ENCODE assay signal across 25 cellular contexts in genomic region chr9:69452110-69452780, GRCh38.
DNase-seq lines count a peak whose midpoint lies in the region; ATAC-seq and TF ChIP-seq lines count a peak whose summit lies in the region.
"Had no signal": no experiment of that assay in that cellular context is flagged by ENCODE, and none has a peak within 500 bp of the region (broad histone marks: within the 10 kb centered on the region; RNA-seq: fewer than 3 reads in every experiment).

No MANE protein-coding gene starts in this region.

- WGBS in endodermal cell (ENCODE audit: insufficient coverage in 1 of 2, insufficient read length in 1 of 2), 2 experiments, result 71 to 87% methylated on average over 12 to 13 of the region's 13 CpGs
- WGBS in neuronal stem cell (ENCODE audit: extremely low coverage in 2 of 2, insufficient read length in 2 of 2, insufficient replicate concordance in 1 of 2), 2 donors, result no CpG with 5 or more reads among the region's 13 CpGs
- WGBS in H9 (ENCODE audit: extremely low coverage, insufficient read length, low lambda C conversion rate), result no CpG with 5 or more reads among the region's 13 CpGs

- no peak overlapping the region for H3K4me3 ChIP-seq in endodermal cell (ENCODE audit: low read length)
- no peak overlapping the region for H3K4me3 ChIP-seq in neuronal stem cell (ENCODE audit: low read length in 2 of 2)
- no peak overlapping the region for H3K4me3 ChIP-seq in effector memory CD4-positive, alpha-beta T cell (ENCODE audit: insufficient read depth, low read depth, low read length, poor library complexity, severe bottlenecking)
- H3K4me3 ChIP-seq: heart right ventricle, lower lobe of right lung, right atrium auricular region, tibial nerve had no signal

- H4K91ac ChIP-seq in neuronal stem cell (ENCODE audit: low read depth, low read length, poor library complexity), result no peak overlapping the region
- H4K91ac ChIP-seq in H9 (ENCODE audit: insufficient read length, low read depth, low read length), result no peak overlapping the region

- H2BK5ac ChIP-seq in neuronal stem cell (ENCODE audit: low read length), result no peak overlapping the region
- H2BK5ac ChIP-seq in H9 (ENCODE audit: insufficient read length, low read length), result no peak overlapping the region

- TF ChIP-seq CTCF in endodermal cell (conservative IDR thresholded peaks at IDR 0.05) (no peak), H9 (conservative IDR thresholded peaks at IDR 0.05) (no peak)

- no peak overlapping the region for H4K5ac ChIP-seq in H9 (ENCODE audit: insufficient read length, low read depth, low read length)

- H3K27ac Mint-ChIP-seq in endodermal cell, result no peak overlapping the region
- no peak overlapping the region for H3K27ac Mint-ChIP-seq in H9
- H3K27ac Mint-ChIP-seq: activated CD8-positive, alpha-beta T cell treated with anti-CD3 and anti-CD28 coated beads for 36 hours; CD8-positive, alpha-beta memory T cell; stimulated activated naive CD8-positive, alpha-beta T cell treated with anti-CD3 and anti-CD28 coated beads, Interleukin-15, amount 100 ng/mL, for 72 hours had no signal

- H3K79me1 ChIP-seq in neuronal stem cell (ENCODE audit: low read depth, low read length) (no peaks in the 10 kb centered on the region), H9 (ENCODE audit: insufficient read depth, low read depth, low read length, poor library complexity, severe bottlenecking) (no peaks in the 10 kb centered on the region)

- H4K8ac ChIP-seq in neuronal stem cell (ENCODE audit: low read depth, low read length) (no peak overlapping the region), H9 (replicated peaks; ENCODE audit: insufficient read length, low read depth, low read length) (no peak overlapping the region)

- ATAC-seq in GM19463 (IDR thresholded peaks at IDR 0.05; ENCODE audit: unreplicated experiment), result no peak
- ATAC-seq: activated CD8-positive, alpha-beta T cell treated with anti-CD3 and anti-CD28 coated beads for 36 hours; HCT116; heart right ventricle; lower lobe of right lung; stimulated activated naive CD8-positive, alpha-beta T cell treated with anti-CD3 and anti-CD28 coated beads, Interleukin-15, amount 100 ng/mL, for 72 hours had no signal

- H3K4me2 ChIP-seq in neuronal stem cell (ENCODE audit: insufficient read depth, low read length, poor library complexity, severe bottlenecking) (no peak overlapping the region), H9 (ENCODE audit: insufficient read depth, insufficient read length, low read length) (no peak overlapping the region)

- H3K27me3 Mint-ChIP-seq in endodermal cell (ENCODE audit: insufficient read depth) (no peaks in the 10 kb centered on the region), H9 (ENCODE audit: low read depth) (peaks cover 2% of the 10 kb centered on the region)

- H2BK120ac ChIP-seq in neuronal stem cell (ENCODE audit: low read depth, low read length) (no peak overlapping the region), H9 (ENCODE audit: low read depth, low read length, poor library complexity, severe bottlenecking) (no peak overlapping the region)

- H3K79me2 ChIP-seq in H9 (ENCODE audit: insufficient read depth, low read length), result no peaks in the 10 kb centered on the region

- no peaks in the 10 kb centered on the region for H3K9me3 ChIP-seq in endodermal cell (ENCODE audit: control insufficient read depth, low read length)
- H3K9me3 ChIP-seq in neuronal stem cell (replicated peaks in 1 of 2; ENCODE audit: control insufficient read depth in 2 of 2, insufficient read depth in 1 of 2, low read depth in 1 of 2, low read length in 2 of 2), result peaks cover 2 to 4% of the 10 kb centered on the region in 2 donors
- H3K9me3 ChIP-seq in effector memory CD4-positive, alpha-beta T cell (ENCODE audit: control insufficient read depth, low read length), result no peaks in the 10 kb centered on the region
- H3K9me3 ChIP-seq in H9 (ENCODE audit: control insufficient read depth, low read depth, low read length), result no peaks in the 10 kb centered on the region
- H3K9me3 ChIP-seq: heart right ventricle, lower lobe of right lung, right atrium auricular region, tibial nerve had no signal

- H3K9me3 Mint-ChIP-seq in endodermal cell (peaks cover 5% of the 10 kb centered on the region), H9 (peaks cover 0 to 9% of the 10 kb centered on the region in 2 experiments; a peak in 1 of 5 replicates)
- H3K9me3 Mint-ChIP-seq: activated CD8-positive, alpha-beta T cell treated with anti-CD3 and anti-CD28 coated beads for 36 hours; CD8-positive, alpha-beta memory T cell; stimulated activated naive CD8-positive, alpha-beta T cell treated with anti-CD3 and anti-CD28 coated beads, Interleukin-15, amount 100 ng/mL, for 72 hours had no signal

- DNase-seq in EL, result peak; percentile 22
- peak; percentile 33 for DNase-seq in NCI-H69 (lab: John Stamatoyannopoulos, UW)
- DNase-seq in endodermal cell, result peak; percentile 42
- peak; percentile 46 for DNase-seq in neuronal stem cell (ENCODE audit: low spot score)
- no peak for DNase-seq in effector memory CD4-positive, alpha-beta T cell
- no peak for DNase-seq in H9
- DNase-seq in dedifferentiated amniotic fluid mesenchymal stem cell (ENCODE audit: extremely low spot score), result no peak
- DNase-seq: activated CD4-positive, CD25-positive, alpha-beta regulatory T cell treated with anti-CD3 and anti-CD28 coated beads, Interleukin-2, amount 50 U/mL, for 72 hours; activated CD8-positive, alpha-beta T cell treated with anti-CD3 and anti-CD28 coated beads for 36 hours; activated gamma-delta T cell treated with Interleukin-2 at 50 U/mL for 16 hours; CD8-positive, alpha-beta memory T cell; dermis blood vessel endothelial cell; heart right ventricle; KBM-7; lower lobe of right lung; NCI-H2029; NCI-H345; NCI-H82; SHP77; stimulated activated naive CD8-positive, alpha-beta T cell treated with anti-CD3 and anti-CD28 coated beads, Interleukin-15, amount 100 ng/mL, for 72 hours had no signal

- H3K27me3 ChIP-seq in endodermal cell (ENCODE audit: control insufficient read depth, insufficient read depth, low read length, poor library complexity, severe bottlenecking) (no peaks in the 10 kb centered on the region), neuronal stem cell (ENCODE audit: control insufficient read depth in 3 of 3, insufficient read depth in 3 of 3, low read depth in 1 of 3, low read length in 3 of 3) (no peaks in the 10 kb centered on the region), H9 (ENCODE audit: insufficient read depth, low read length) (no peaks in the 10 kb centered on the region)
- H3K27me3 ChIP-seq in effector memory CD4-positive, alpha-beta T cell (replicated peaks; ENCODE audit: control insufficient read depth, insufficient read depth, low read length, poor library complexity, severe bottlenecking), result no peaks in the 10 kb centered on the region
- H3K27me3 ChIP-seq: heart right ventricle, right atrium auricular region, tibial nerve had no signal

- H2AFZ ChIP-seq in neuronal stem cell (ENCODE audit: low read length) (no peak overlapping the region), H9 (ENCODE audit: low read length) (no peak overlapping the region)

- H3K23me2 ChIP-seq in H9 (ENCODE audit: insufficient read length, low read depth, low read length, poor library complexity, severe bottlenecking), result no peaks in the 10 kb centered on the region

- H2AK5ac ChIP-seq in neuronal stem cell (ENCODE audit: low read depth, low read length), result no peak overlapping the region
- H2AK5ac ChIP-seq in H9 (ENCODE audit: insufficient read length, low read length), result no peak overlapping the region

- H3K4ac ChIP-seq in neuronal stem cell (ENCODE audit: low read length), result no peak overlapping the region
- no peak overlapping the region for H3K4ac ChIP-seq in H9 (ENCODE audit: low read depth, low read length)

- no peaks in the 10 kb centered on the region for H3K4me1 Mint-ChIP-seq in endodermal cell
- peaks cover 7 to 13% of the 10 kb centered on the region in 2 experiments; a peak in 3 of 4 replicates for H3K4me1 Mint-ChIP-seq in H9
- H3K4me1 Mint-ChIP-seq: CD8-positive, alpha-beta memory T cell; stimulated activated naive CD8-positive, alpha-beta T cell treated with anti-CD3 and anti-CD28 coated beads, Interleukin-15, amount 100 ng/mL, for 72 hours had no signal

- H3K18ac ChIP-seq in neuronal stem cell (ENCODE audit: low read length) (peak overlapping the region; percentile 40), H9 (ENCODE audit: insufficient read length, low read depth, low read length) (no peak overlapping the region)

- no peak overlapping the region for H2BK20ac ChIP-seq in H9 (ENCODE audit: low read depth, low read length, poor library complexity, severe bottlenecking)

- H3K27ac ChIP-seq in endodermal cell (ENCODE audit: low read depth, low read length) (no peak overlapping the region), neuronal stem cell (replicated peaks; ENCODE audit: low read length) (no peak overlapping the region), H9 (ENCODE audit: insufficient read length, low read depth, low read length) (no peak overlapping the region)
- H3K27ac ChIP-seq in effector memory CD4-positive, alpha-beta T cell (ENCODE audit: insufficient read depth, low read length, poor library complexity, severe bottlenecking), result no peak overlapping the region
- H3K27ac ChIP-seq: epithelial cell of prostate, heart right ventricle, lower lobe of right lung, right atrium auricular region, tibial nerve had no signal

- no peak overlapping the region for H3K9ac ChIP-seq in endodermal cell (ENCODE audit: extremely low read depth, low read length, poor library complexity, severe bottlenecking)
- no peak overlapping the region for H3K9ac ChIP-seq in neuronal stem cell (ENCODE audit: low read depth, low read length, poor library complexity)
- no peak overlapping the region for H3K9ac ChIP-seq in H9 (ENCODE audit: extremely low read depth, insufficient read length, low read length)

- no peak overlapping the region for H3K4me3 Mint-ChIP-seq in endodermal cell
- no peak overlapping the region for H3K4me3 Mint-ChIP-seq in H9
- H3K4me3 Mint-ChIP-seq: activated CD8-positive, alpha-beta T cell treated with anti-CD3 and anti-CD28 coated beads for 36 hours; CD8-positive, alpha-beta memory T cell; stimulated activated naive CD8-positive, alpha-beta T cell treated with anti-CD3 and anti-CD28 coated beads, Interleukin-15, amount 100 ng/mL, for 72 hours had no signal

- H3K56ac ChIP-seq in H9 (ENCODE audit: insufficient read length, low read depth, low read length), result no peak overlapping the region

- H3K36me3 Mint-ChIP-seq in endodermal cell (ENCODE audit: low read depth) (no peaks in the 10 kb centered on the region), H9 (ENCODE audit: insufficient read depth in 1 of 3, low read depth in 3 of 3) (peaks cover 0 to 5% (median 2%) of the 10 kb centered on the region in 3 experiments; a peak in 4 of 7 replicates)
- H3K36me3 Mint-ChIP-seq: CD8-positive, alpha-beta memory T cell had no signal

- peaks cover 3% of the 10 kb centered on the region for H3K4me1 ChIP-seq in endodermal cell (ENCODE audit: control insufficient read depth, insufficient read depth, low read length)
- H3K4me1 ChIP-seq in neuronal stem cell (ENCODE audit: control insufficient read depth in 2 of 2, insufficient read depth in 1 of 2, low read depth in 1 of 2, low read length in 2 of 2), result peaks cover 5 to 10% of the 10 kb centered on the region in 2 donors
- no peaks in the 10 kb centered on the region for H3K4me1 ChIP-seq in effector memory CD4-positive, alpha-beta T cell (ENCODE audit: control insufficient read depth, insufficient read depth, low read length, poor library complexity, severe bottlenecking)
- no peaks in the 10 kb centered on the region for H3K4me1 ChIP-seq in H9 (ENCODE audit: insufficient read depth, low read length)
- H3K4me1 ChIP-seq: heart right ventricle, lower lobe of right lung, right atrium auricular region, tibial nerve had no signal

- peak overlapping the region; percentile 30 for H2BK12ac ChIP-seq in neuronal stem cell (ENCODE audit: low read length)
- no peak overlapping the region for H2BK12ac ChIP-seq in H9 (ENCODE audit: insufficient read length, low read depth, low read length)

- H3K36me3 ChIP-seq in endodermal cell (ENCODE audit: control insufficient read depth, insufficient read depth, low read length) (no peaks in the 10 kb centered on the region), neuronal stem cell (replicated peaks in 1 of 2; ENCODE audit: control insufficient read depth in 2 of 2, insufficient read depth in 2 of 2, low read length in 2 of 2) (peaks cover 0 to 6% of the 10 kb centered on the region in 2 donors)
- no peaks in the 10 kb centered on the region for H3K36me3 ChIP-seq in effector memory CD4-positive, alpha-beta T cell (ENCODE audit: control insufficient read depth, insufficient read depth, low read length)

- H3K23ac ChIP-seq in neuronal stem cell (ENCODE audit: low read depth, low read length, poor library complexity) (no peak overlapping the region), H9 (ENCODE audit: insufficient read length, low read depth, low read length) (no peak overlapping the region)

- H3K14ac ChIP-seq in neuronal stem cell (ENCODE audit: low read length) (no peak overlapping the region), H9 (ENCODE audit: insufficient read depth, low read length) (no peak overlapping the region)

- H4K20me1 ChIP-seq in H9 (ENCODE audit: control insufficient read depth, insufficient read depth, insufficient read length), result no peaks in the 10 kb centered on the region

- no peak overlapping the region for H2BK15ac ChIP-seq in neuronal stem cell (ENCODE audit: low read length)
- H2BK15ac ChIP-seq in H9 (ENCODE audit: low read depth, low read length), result no peak overlapping the region

- H3T11ph ChIP-seq in H9 (ENCODE audit: low read length), result no peak overlapping the region

Comparison
In these comparisons a context has a peak if more than half of its experiments do, and no peak if none do; other contexts are left out.
1. DNase-seq: peak in EL (single experiment), NCI-H69 (single experiment), endodermal cell (single experiment) and neuronal stem cell (single experiment); none in effector memory CD4-positive, alpha-beta T cell (0 of 3), H9 (single experiment) and dedifferentiated amniotic fluid mesenchymal stem cell (single experiment).